In genomic region chr15:84114680-84115079, GRCh38 we compare ENCODE assay signal across 4 cellular contexts.
DNase-seq lines count a peak whose midpoint lies in the region; ATAC-seq, FAIRE-seq and TF ChIP-seq lines count a peak whose summit lies in the region.
"Not testable (repeated sequence)": the region's sequence is repeated elsewhere in the genome, so short reads cannot be mapped to it uniquely, and the experiment has no call there.

No MANE protein-coding gene starts in this region.

- TF ChIP-seq EP300 in sigmoid colon (IDR thresholded peaks at IDR 0.05): not testable (repeated sequence)

- dilution Hi-C loops in mammary epithelial cell (cut with HindIII; ENCODE audit: low sequenced_read_pairs); keratinocyte (cut with MboI; ENCODE audit: extremely low pct_ligation_motif_present, low sequenced_read_pairs): not testable (repeated sequence)

- H3K27me3 ChIP-seq in mammary epithelial cell (ENCODE audit: insufficient read depth, low read length); keratinocyte (ENCODE audit: control insufficient read depth, extremely low read depth, insufficient read depth, low read length); sigmoid colon: not testable (repeated sequence)

- not testable (repeated sequence) for H3K9ac ChIP-seq in mammary epithelial cell (ENCODE audit: insufficient read depth, low read length); keratinocyte (ENCODE audit: control insufficient read depth, extremely low read depth, insufficient read depth, low read length)

- TF ChIP-seq CTCF in mammary epithelial cell (conservative IDR thresholded peaks at IDR 0.05 in 1 of 2, IDR thresholded peaks at IDR 0.05 in 1 of 2; ENCODE audit: extremely low read depth in 1 of 2, insufficient read depth in 1 of 2, low read depth in 1 of 2, low read length in 2 of 2); keratinocyte (optimal IDR thresholded peaks at IDR 0.05 in 1 of 3, IDR thresholded peaks at IDR 0.05 in 1 of 3, conservative IDR thresholded peaks at IDR 0.05 in 1 of 3; ENCODE audit: extremely low read depth in 1 of 3, insufficient read depth in 2 of 3, low read length in 3 of 3); sigmoid colon (IDR thresholded peaks at IDR 0.05): not testable (repeated sequence)

- not testable (repeated sequence) for H3K79me2 ChIP-seq in mammary epithelial cell (ENCODE audit: insufficient read depth, low read length); keratinocyte (ENCODE audit: control insufficient read depth, insufficient read depth, low read length)

- intact Hi-C loops in mammary epithelial cell (cut with micrococcal nuclease); Right ventricle myocardium inferior (cut with DNase I); sigmoid colon (cut with DNase I): not testable (repeated sequence)

- not testable (repeated sequence) for H3K9me3 ChIP-seq in mammary epithelial cell (replicated peaks; ENCODE audit: insufficient read depth, low read length); keratinocyte (ENCODE audit: control insufficient read depth, low read depth, low read length); sigmoid colon

- not testable (repeated sequence) for H3K4me3 ChIP-seq in mammary epithelial cell (replicated peaks in 1 of 3; ENCODE audit: insufficient read depth in 1 of 3, low read depth in 2 of 3, low read length in 3 of 3); keratinocyte (ENCODE audit: control insufficient read depth in 2 of 3, extremely low read depth in 1 of 3, insufficient read depth in 2 of 3, low read depth in 1 of 3, low read length in 3 of 3); sigmoid colon

- 100% methylated on average over 5 of the region's 7 CpGs for WGBS in mammary epithelial cell (ENCODE audit: low coverage, missing lambda C conversion rate)
- 85 to 88% methylated on average over 7 of the region's 7 CpGs for WGBS in sigmoid colon, 2 donors

- H3K4me1 ChIP-seq in mammary epithelial cell (ENCODE audit: insufficient read depth, low read length); keratinocyte (ENCODE audit: control insufficient read depth, extremely low read depth, insufficient read depth, low read length): not testable (repeated sequence)
- peaks cover 0 to 22% (median 16%) of the 10 kb centered on the region in 4 donors for H3K4me1 ChIP-seq in sigmoid colon

- not testable (repeated sequence) for FAIRE-seq in keratinocyte (lab: Jason Lieb, UNC)

- H3K27ac ChIP-seq in mammary epithelial cell (ENCODE audit: insufficient read depth, low read depth, low read length); keratinocyte (ENCODE audit: control insufficient read depth, insufficient read depth, low read length); sigmoid colon: not testable (repeated sequence)

- peak overlapping the region; percentile 44 for H2AFZ ChIP-seq in mammary epithelial cell (ENCODE audit: low read depth, low read length)
- H2AFZ ChIP-seq in keratinocyte (ENCODE audit: control insufficient read depth, low read length): peak overlapping the region; percentile 71

- BruUV-seq in mammary epithelial cell (replicated peaks; lab: Mats Ljungman, UMichigan): not testable (repeated sequence)

- not testable (repeated sequence) for ATAC-seq in Right ventricle myocardium inferior

- not testable (repeated sequence) for TF ChIP-seq POLR2A in sigmoid colon (IDR thresholded peaks at IDR 0.05)

- not testable (repeated sequence) for H4K20me1 ChIP-seq in mammary epithelial cell (ENCODE audit: insufficient read depth, low read length); keratinocyte (ENCODE audit: control insufficient read depth, extremely low read depth, insufficient read depth, low read length)

- DNase-seq in mammary epithelial cell; keratinocyte (ENCODE audit: low read depth, low spot score): not testable (repeated sequence)
- DNase-seq in Right ventricle myocardium inferior (ENCODE audit: missing footprints) (peak; percentile 62), sigmoid colon (peak; percentile 52)

- not testable (repeated sequence) for H3K36me3 ChIP-seq in mammary epithelial cell (ENCODE audit: insufficient read depth, low read length); keratinocyte (ENCODE audit: control insufficient read depth in 2 of 2, extremely low read depth in 1 of 2, insufficient read depth in 2 of 2, low read length in 2 of 2); sigmoid colon

- CTCF ChIA-PET in mammary epithelial cell (lab: Charles Lee; ENCODE audit: low non-redundant PET): not testable (repeated sequence)

- in situ Hi-C loops in mammary epithelial cell (cut with MboI; ENCODE audit: low sequenced_read_pairs in 2 of 2): not testable (repeated sequence)

- H3K9me1 ChIP-seq in keratinocyte (ENCODE audit: control insufficient read depth, extremely low read depth, insufficient read depth, low read length): not testable (repeated sequence)

- H3K4me2 ChIP-seq in mammary epithelial cell (ENCODE audit: insufficient read depth, low read depth, low read length): not testable (repeated sequence)
- H3K4me2 ChIP-seq in keratinocyte (ENCODE audit: control insufficient read depth, extremely low read depth, insufficient read depth, low read depth, low read length): peak overlapping the region; percentile 45
